In the genomic region with DNA sequence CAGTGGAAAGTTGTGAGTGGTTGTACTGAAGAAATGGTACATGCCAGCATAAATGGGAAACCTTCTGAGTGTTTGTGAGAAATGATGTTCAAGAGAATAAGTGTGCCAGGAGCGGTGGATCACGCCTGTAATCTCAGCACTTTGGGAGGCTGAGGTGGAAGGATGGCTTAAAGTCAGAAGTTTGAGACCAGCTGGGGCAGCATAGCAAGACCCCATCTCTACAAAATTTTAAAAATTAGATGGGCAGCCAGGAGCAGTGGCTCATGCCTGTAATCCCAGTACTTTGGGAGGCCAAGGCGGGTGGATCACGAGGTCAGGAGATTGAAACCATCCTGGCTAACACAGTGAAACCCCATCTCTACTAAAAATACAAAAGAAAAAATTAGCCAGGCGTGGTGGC, we compare ENCODE assay signal across 6 cellular contexts.
DNase-seq lines count a peak whose midpoint lies in the region; ATAC-seq, FAIRE-seq and TF ChIP-seq lines count a peak whose summit lies in the region.
"Not testable (repeated sequence)": the region's sequence is repeated elsewhere in the genome, so short reads cannot be mapped to it uniquely, and the experiment has no call there.

No MANE protein-coding gene starts in this region.

- H3K4me3 ChIP-seq in HEK293 (ENCODE audit: low read depth, low read length); Panc1 (ENCODE audit: low read depth in 2 of 2, low read length in 2 of 2); HepG2 (replicated peaks in 1 of 3; ENCODE audit: insufficient read depth in 1 of 3, low read depth in 2 of 3, low read length in 3 of 3): not testable (repeated sequence)

- H3K4me1 Mint-ChIP-seq in activated CD4-positive, alpha-beta T cell treated with anti-CD3 and anti-CD28 coated beads, Interleukin-2, amount 10 ng/mL, durations not matched to agents 24 days and 14 days = peaks cover 45% of the 10 kb centered on the region
- H3K4me1 Mint-ChIP-seq in activated T-helper 2 cell treated with anti-CD3 and anti-CD28 coated beads, Interferon-gamma antibody, Interleukin-2, Interleukin-4, amounts not matched to agents 10 μg/mL and 5 μg/mL and 100 μg/mL, durations not matched to agents 14 hours and 24 hours and 36 hours (ENCODE audit: low read depth) = peaks cover 35% of the 10 kb centered on the region
- peaks cover 42 to 74% of the 10 kb centered on the region in 2 donors for H3K4me1 Mint-ChIP-seq in stimulated activated naive B cell treated with anti-CD40 and anti-IgM and Interleukin-4, amounts not matched to agents 10 μg/mL and 1 μg/mL and 100 μg/mL, for 72 hours

- in situ Hi-C loops in Panc1 (cut with HindIII; ENCODE audit: low pct_unique_long_range_greater_than_20kb, low sequenced_read_pairs); HepG2 (cut with HindIII; ENCODE audit: extremely low pct_ligation_motif_present, low pct_unique_long_range_greater_than_20kb): not testable (repeated sequence)

- not testable (repeated sequence) for H3K79me2 ChIP-seq in HepG2 (ENCODE audit: insufficient read depth, low read length)

- H3K9ac ChIP-seq in HepG2 (ENCODE audit: insufficient read depth, low read depth, low read length) = not testable (repeated sequence)

- not testable (repeated sequence) for H3K9me3 ChIP-seq in HEK293 (ENCODE audit: control insufficient read depth, insufficient read depth, low read depth, low read length); Panc1 (ENCODE audit: control insufficient read depth, insufficient read depth, low read depth, low read length); HepG2 (ENCODE audit: low read length)

- H3K27ac ChIP-seq in HEK293 (ENCODE audit: extremely low read depth, low read depth, low read length); HepG2 (ENCODE audit: extremely low read length, insufficient read depth, low read length): not testable (repeated sequence)
- H3K27ac ChIP-seq in Panc1 (ENCODE audit: low read length) = peak overlapping the region; percentile 37; the same call in 1 of the 2 replicates

- intact Hi-C loops in Panc1 (cut with micrococcal nuclease; ENCODE audit: unreplicated experiment); activated CD4-positive, alpha-beta T cell treated with anti-CD3 and anti-CD28 coated beads, Interleukin-2, amount 10 ng/mL, durations not matched to agents 24 days and 14 days (cut with micrococcal nuclease); HepG2 (cut with micrococcal nuclease; ENCODE audit: unreplicated experiment): not testable (repeated sequence)
- intact Hi-C loops in activated T-helper 2 cell treated with anti-CD3 and anti-CD28 coated beads, Interferon-gamma antibody, Interleukin-2, Interleukin-4, amounts not matched to agents 10 μg/mL and 5 μg/mL and 100 μg/mL, durations not matched to agents 14 hours and 24 hours and 36 hours (cut with micrococcal nuclease) = loop anchor here (10.0 kb wide), 3 partner anchors 81 to 1299 kb away; no protein-coding TSS in a partner anchor

- H3K4me1 ChIP-seq in HEK293 (ENCODE audit: control insufficient read depth, insufficient read depth, low read length); HepG2 (ENCODE audit: insufficient read depth, low read length): not testable (repeated sequence)
- peaks cover 28% of the 10 kb centered on the region for H3K4me1 ChIP-seq in Panc1 (ENCODE audit: control insufficient read depth, insufficient read depth, low read length)

- H2AFZ ChIP-seq in HepG2 (ENCODE audit: low read length) = not testable (repeated sequence)

- POLR2A ChIA-PET in HEK293 (lab: Yijun Ruan, JAX); Panc1 (lab: Charles Lee); HepG2 (lab: Yijun Ruan, JAX): not testable (repeated sequence)

- not testable (repeated sequence) for FAIRE-seq in HepG2 (lab: Jason Lieb, UNC)

- not testable (repeated sequence) for H3K27me3 ChIP-seq in Panc1 (ENCODE audit: control insufficient read depth, insufficient read depth, low read length); HepG2 (ENCODE audit: control insufficient read depth in 1 of 2, insufficient read depth in 2 of 2, low read length in 2 of 2)

- not testable (repeated sequence) for BruUV-seq in Panc1 (replicated peaks; lab: Mats Ljungman, UMichigan); HepG2 (replicated peaks; lab: Mats Ljungman, UMichigan)

- WGBS in HepG2 (ENCODE audit: low lambda C conversion rate) = 22% methylated on average over 5 of the region's 5 CpGs

- H3K4me2 ChIP-seq in HepG2 (ENCODE audit: low read depth, low read length) = not testable (repeated sequence)

- H3K36me3 Mint-ChIP-seq in activated CD4-positive, alpha-beta T cell treated with anti-CD3 and anti-CD28 coated beads, Interleukin-2, amount 10 ng/mL, durations not matched to agents 24 days and 14 days (ENCODE audit: low read depth); activated T-helper 2 cell treated with anti-CD3 and anti-CD28 coated beads, Interferon-gamma antibody, Interleukin-2, Interleukin-4, amounts not matched to agents 10 μg/mL and 5 μg/mL and 100 μg/mL, durations not matched to agents 14 hours and 24 hours and 36 hours (ENCODE audit: low read depth); stimulated activated naive B cell treated with anti-CD40 and anti-IgM and Interleukin-4, amounts not matched to agents 10 μg/mL and 1 μg/mL and 100 μg/mL, for 72 hours: not testable (repeated sequence)

- not testable (repeated sequence) for ATAC-seq in Panc1; HepG2; stimulated activated naive B cell treated with anti-CD40 and anti-IgM and Interleukin-4, amounts not matched to agents 10 μg/mL and 1 μg/mL and 100 μg/mL, for 72 hours (replicated peaks)

- H3K27me3 Mint-ChIP-seq in activated CD4-positive, alpha-beta T cell treated with anti-CD3 and anti-CD28 coated beads, Interleukin-2, amount 10 ng/mL, durations not matched to agents 24 days and 14 days; activated T-helper 2 cell treated with anti-CD3 and anti-CD28 coated beads, Interferon-gamma antibody, Interleukin-2, Interleukin-4, amounts not matched to agents 10 μg/mL and 5 μg/mL and 100 μg/mL, durations not matched to agents 14 hours and 24 hours and 36 hours (ENCODE audit: low read depth); stimulated activated naive B cell treated with anti-CD40 and anti-IgM and Interleukin-4, amounts not matched to agents 10 μg/mL and 1 μg/mL and 100 μg/mL, for 72 hours: not testable (repeated sequence)

- H3K4me3 Mint-ChIP-seq in activated CD4-positive, alpha-beta T cell treated with anti-CD3 and anti-CD28 coated beads, Interleukin-2, amount 10 ng/mL, durations not matched to agents 24 days and 14 days; activated T-helper 2 cell treated with anti-CD3 and anti-CD28 coated beads, Interferon-gamma antibody, Interleukin-2, Interleukin-4, amounts not matched to agents 10 μg/mL and 5 μg/mL and 100 μg/mL, durations not matched to agents 14 hours and 24 hours and 36 hours (ENCODE audit: low read depth); stimulated activated naive B cell treated with anti-CD40 and anti-IgM and Interleukin-4, amounts not matched to agents 10 μg/mL and 1 μg/mL and 100 μg/mL, for 72 hours: not testable (repeated sequence)

- not testable (repeated sequence) for DNase-seq in Panc1 (ENCODE audit: low read depth, low spot score); activated CD4-positive, alpha-beta T cell treated with anti-CD3 and anti-CD28 coated beads, Interleukin-2, amount 10 ng/mL, durations not matched to agents 24 days and 14 days; activated T-helper 2 cell treated with anti-CD3 and anti-CD28 coated beads, Interferon-gamma antibody, Interleukin-2, Interleukin-4, amounts not matched to agents 10 μg/mL and 5 μg/mL and 100 μg/mL, durations not matched to agents 14 hours and 24 hours and 36 hours (ENCODE audit: low spot score); HepG2 (ENCODE audit: low spot score); stimulated activated naive B cell treated with anti-CD40 and anti-IgM and Interleukin-4, amounts not matched to agents 10 μg/mL and 1 μg/mL and 100 μg/mL, for 72 hours

- H3K36me3 ChIP-seq in HEK293 (ENCODE audit: control insufficient read depth in 2 of 2, insufficient read depth in 1 of 2, low read length in 2 of 2); Panc1 (ENCODE audit: control insufficient read depth, insufficient read depth, low read length); HepG2 (replicated peaks in 1 of 2; ENCODE audit: control insufficient read depth in 1 of 2, insufficient read depth in 2 of 2, low read length in 2 of 2): not testable (repeated sequence)

- CTCF ChIA-PET in HEK293 (lab: Yijun Ruan, JAX); Panc1 (lab: Charles Lee); HepG2 (lab: Yijun Ruan, JAX; ENCODE audit: low intra/inter-chr PET ratio, low total read pairs): not testable (repeated sequence)

- TF ChIP-seq CTCF in HEK293 (tag by site-specific recombination; IDR thresholded peaks at IDR 0.05); Panc1 (IDR thresholded peaks at IDR 0.05); HepG2 (CRISPR knock-in tag; IDR thresholded peaks at IDR 0.05): not testable (repeated sequence)

- not testable (repeated sequence) for TF ChIP-seq RAD21 in HepG2 (CRISPR knock-in tag; IDR thresholded peaks at IDR 0.05)

- peak overlapping the region; percentile 57 for H3K27ac Mint-ChIP-seq in activated CD4-positive, alpha-beta T cell treated with anti-CD3 and anti-CD28 coated beads, Interleukin-2, amount 10 ng/mL, durations not matched to agents 24 days and 14 days
- peak overlapping the region; percentile 2 for H3K27ac Mint-ChIP-seq in activated T-helper 2 cell treated with anti-CD3 and anti-CD28 coated beads, Interferon-gamma antibody, Interleukin-2, Interleukin-4, amounts not matched to agents 10 μg/mL and 5 μg/mL and 100 μg/mL, durations not matched to agents 14 hours and 24 hours and 36 hours
- peak overlapping the region; percentile 77 for H3K27ac Mint-ChIP-seq in stimulated activated naive B cell treated with anti-CD40 and anti-IgM and Interleukin-4, amounts not matched to agents 10 μg/mL and 1 μg/mL and 100 μg/mL, for 72 hours

- TF ChIP-seq POLR2A in HepG2 (IDR thresholded peaks at IDR 0.05; ENCODE audit: insufficient read depth in 1 of 2, low read depth in 2 of 2, low read length in 2 of 2) = not testable (repeated sequence)

- not testable (repeated sequence) for H4K20me1 ChIP-seq in HepG2 (ENCODE audit: insufficient read depth, low read length)

- not testable (repeated sequence) for H3K9me3 Mint-ChIP-seq in activated CD4-positive, alpha-beta T cell treated with anti-CD3 and anti-CD28 coated beads, Interleukin-2, amount 10 ng/mL, durations not matched to agents 24 days and 14 days; activated T-helper 2 cell treated with anti-CD3 and anti-CD28 coated beads, Interferon-gamma antibody, Interleukin-2, Interleukin-4, amounts not matched to agents 10 μg/mL and 5 μg/mL and 100 μg/mL, durations not matched to agents 14 hours and 24 hours and 36 hours; stimulated activated naive B cell treated with anti-CD40 and anti-IgM and Interleukin-4, amounts not matched to agents 10 μg/mL and 1 μg/mL and 100 μg/mL, for 72 hours

- not testable (repeated sequence) for TF ChIP-seq EP300 in HepG2 (IDR thresholded peaks at IDR 0.05; ENCODE audit: low read depth in 2 of 2, low read length in 2 of 2); HepG2 (CRISPR knock-in tag; IDR thresholded peaks at IDR 0.05; ENCODE audit: borderline replicate concordance)

Comparison
In these comparisons a context has a peak if more than half of its experiments do, and no peak if none do; other contexts are left out.
1. H3K27ac Mint-ChIP-seq: peak in every context shown above with its lines; median percentile 77 in stimulated activated naive B cell treated with anti-CD40 and anti-IgM and Interleukin-4, amounts not matched to agents 10 μg/mL and 1 μg/mL and 100 μg/mL, for 72 hours; 57 in activated CD4-positive, alpha-beta T cell treated with anti-CD3 and anti-CD28 coated beads, Interleukin-2, amount 10 ng/mL, durations not matched to agents 24 days and 14 days; 2 in activated T-helper 2 cell treated with anti-CD3 and anti-CD28 coated beads, Interferon-gamma antibody, Interleukin-2, Interleukin-4, amounts not matched to agents 10 μg/mL and 5 μg/mL and 100 μg/mL, durations not matched to agents 14 hours and 24 hours and 36 hours.